In genomic region chr1:201719812-201720521, GRCh38 we compare ENCODE assay signal across 9 cellular contexts.
DNase-seq lines count a peak whose midpoint lies in the region; ATAC-seq, FAIRE-seq and TF ChIP-seq lines count a peak whose summit lies in the region.
"Had no signal": no experiment of that assay in that cellular context is flagged by ENCODE, and none has a peak within 500 bp of the region (broad histone marks: within the 10 kb centered on the region; RNA-seq: fewer than 3 reads in every experiment).

No MANE protein-coding gene starts in this region.

- peaks cover 5% of the 10 kb centered on the region for H3K4me1 ChIP-seq in colonic mucosa
- peaks cover 59% of the 10 kb centered on the region for H3K4me1 ChIP-seq in suprapubic skin
- peaks cover 11% of the 10 kb centered on the region for H3K4me1 ChIP-seq in PC-9 (replicated peaks; ENCODE audit: insufficient read depth)
- H3K4me1 ChIP-seq: HAP-1 had no signal

- H3K4me2 ChIP-seq in PC-9: no peak overlapping the region

- H3K79me2 ChIP-seq in PC-9 (ENCODE audit: low read depth): no peaks in the 10 kb centered on the region

- intact Hi-C loops in colonic mucosa (cut with DNase I) (no loop called here), lower leg skin (cut with DNase I; ENCODE audit: low total_unique reads) (no loop called here), PC-9 (cut with micrococcal nuclease; ENCODE audit: unreplicated experiment) (loop anchor here (10.0 kb wide), 1 partner anchor 385 kb away; no protein-coding TSS in a partner anchor)

- no peaks in the 10 kb centered on the region for H3K36me3 ChIP-seq in colonic mucosa
- H3K36me3 ChIP-seq in suprapubic skin: no peaks in the 10 kb centered on the region
- no peaks in the 10 kb centered on the region for H3K36me3 ChIP-seq in PC-9 (ENCODE audit: low read depth)
- H3K36me3 ChIP-seq: HAP-1 had no signal

- no peaks in the 10 kb centered on the region for H3K9me2 ChIP-seq in PC-9 (ENCODE audit: insufficient read depth)

- DNase-seq in NCI-H1694 (lab: John Stamatoyannopoulos, UW) (peak; percentile 52), colonic mucosa (peak; percentile 45), lower leg skin (ENCODE audit: low spot score in 2 of 2) (peak; percentile 81 to 94), suprapubic skin (ENCODE audit: low spot score in 2 of 2) (peak; percentile 86 to 92), PC-9 (no peak), H54 (ENCODE audit: insufficient read length, low spot score) (no peak)

- no TSS peak for BruUV-seq in PC-9 (replicated peaks; lab: Mats Ljungman, UMichigan)

- CTCF ChIA-PET in PC-9 (lab: Charles Lee): no interaction called here

- POLR2A ChIA-PET in PC-9 (lab: Charles Lee; ENCODE audit: unreplicated experiment): no interaction called here

- peaks cover 13% of the 10 kb centered on the region for H3F3A ChIP-seq in PC-9 (ENCODE audit: insufficient read depth, low read depth)

- FAIRE-seq in H54 (lab: Jason Lieb, UNC): no peak

- TF ChIP-seq POLR2A in lower leg skin (IDR thresholded peaks at IDR 0.05) (no peak), suprapubic skin (IDR thresholded peaks at IDR 0.05) (peak in 1 of 2 donors; percentile 30), H54 (IDR thresholded peaks at IDR 0.05; ENCODE audit: low read depth, low read length) (no peak)

- H3K4me3 ChIP-seq in colonic mucosa: no peak overlapping the region
- no peak overlapping the region for H3K4me3 ChIP-seq in lower leg skin (ENCODE audit: low read depth, poor library complexity, severe bottlenecking)
- H3K4me3 ChIP-seq in suprapubic skin: no peak overlapping the region
- no peak overlapping the region for H3K4me3 ChIP-seq in PC-9
- H3K4me3 ChIP-seq: HAP-1 had no signal

- H3K9me3 ChIP-seq in colonic mucosa: no peaks in the 10 kb centered on the region
- H3K9me3 ChIP-seq in suprapubic skin: no peaks in the 10 kb centered on the region
- H3K9me3 ChIP-seq in PC-9 (ENCODE audit: insufficient read depth, low read depth): no peaks in the 10 kb centered on the region
- H3K9me3 ChIP-seq: HAP-1 had no signal

- H2AFZ ChIP-seq in PC-9: no peak overlapping the region

- H3K27me3 ChIP-seq in colonic mucosa (no peaks in the 10 kb centered on the region), suprapubic skin (no peaks in the 10 kb centered on the region), PC-9 (ENCODE audit: insufficient read depth, low read depth) (no peaks in the 10 kb centered on the region)

- ATAC-seq in HG02588 (IDR thresholded peaks at IDR 0.05; ENCODE audit: unreplicated experiment) (no peak), GM19395 (IDR thresholded peaks at IDR 0.05; ENCODE audit: unreplicated experiment) (no peak)

- peak overlapping the region in 1 of 2 donors; percentile 14 for H3K9ac ChIP-seq in colonic mucosa (ENCODE audit: low read depth in 2 of 2, low read length in 2 of 2)

- no peak for TF ChIP-seq EP300 in suprapubic skin (IDR thresholded peaks at IDR 0.05)

- no peaks in the 10 kb centered on the region for H4K20me1 ChIP-seq in PC-9 (ENCODE audit: insufficient read depth)

- WGBS in lower leg skin, 2 donors: 41 to 48% methylated on average over 9 of the region's 9 CpGs
- 5% methylated on average over 3 of the region's 9 CpGs for WGBS in suprapubic skin

- H3K27ac ChIP-seq in colonic mucosa (peak overlapping the region; percentile 51), suprapubic skin (peak overlapping the region; percentile 85), PC-9 (no peak overlapping the region)

- TF ChIP-seq CTCF in colonic mucosa (IDR thresholded peaks at IDR 0.05) (no peak), lower leg skin (IDR thresholded peaks at IDR 0.05) (no peak), suprapubic skin (IDR thresholded peaks at IDR 0.05) (no peak), PC-9 (conservative IDR thresholded peaks at IDR 0.05) (no peak)

Comparison
In these comparisons a context has a peak if more than half of its experiments do, and no peak if none do; other contexts are left out.
1. DNase-seq: peak in NCI-H1694 (single experiment), colonic mucosa (single experiment), lower leg skin (2 of 2) and suprapubic skin (2 of 2); none in PC-9 (0 of 2) and H54 (single experiment).